30 cellular contexts compared by ENCODE assay signal in the genomic region with DNA sequence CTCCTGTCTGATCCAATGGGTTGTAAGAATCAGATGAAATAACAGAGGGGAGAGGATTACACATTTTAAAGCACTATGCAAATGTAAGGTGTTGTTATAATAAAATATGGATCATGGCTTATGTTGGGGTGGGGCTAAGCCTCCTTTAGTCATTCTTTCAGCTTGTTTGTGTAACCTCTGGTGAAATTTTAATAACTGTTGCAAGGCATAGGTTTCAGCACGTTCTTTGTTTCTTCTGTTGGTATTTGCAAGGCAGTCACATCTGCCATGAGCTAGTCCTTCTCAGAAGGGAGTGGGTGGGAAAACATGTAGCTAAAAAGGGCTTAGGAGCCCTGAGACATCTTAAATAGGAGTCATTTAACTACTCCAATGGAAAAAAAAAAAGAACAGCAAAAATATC.
DNase-seq lines count a peak whose midpoint lies in the region; ATAC-seq, FAIRE-seq and TF ChIP-seq lines count a peak whose summit lies in the region.
"Had no signal": no experiment of that assay in that cellular context is flagged by ENCODE, and none has a peak within 500 bp of the region (broad histone marks: within the 10 kb centered on the region; RNA-seq: fewer than 3 reads in every experiment).

No MANE protein-coding gene starts in this region.

- TF ChIP-seq EP300 in HepG2 (IDR thresholded peaks at IDR 0.05; ENCODE audit: low read depth in 2 of 2, low read length in 2 of 2) (no peak), HepG2 (CRISPR knock-in tag; IDR thresholded peaks at IDR 0.05; ENCODE audit: borderline replicate concordance) (no peak)

- WGBS in HepG2 (ENCODE audit: low lambda C conversion rate), result 22% methylated on average over 1 of the region's 1 CpG

- TF ChIP-seq CTCF in Caco-2 (IDR thresholded peaks at IDR 0.05; ENCODE audit: insufficient read depth in 1 of 2, low read depth in 1 of 2, low read length in 1 of 2, severe bottlenecking in 1 of 2, unreplicated experiment in 1 of 2) (no peak), fibroblast of lung (conservative IDR thresholded peaks at IDR 0.05 in 1 of 2, IDR thresholded peaks at IDR 0.05 in 1 of 2; ENCODE audit: low read depth in 1 of 2, low read length in 2 of 2) (no peak), neural crest cell (conservative IDR thresholded peaks at IDR 0.05) (no peak), vagina (IDR thresholded peaks at IDR 0.05) (no peak), HepG2 (CRISPR knock-in tag; IDR thresholded peaks at IDR 0.05) (no peak)

- TF ChIP-seq RAD21 in HepG2 (CRISPR knock-in tag; IDR thresholded peaks at IDR 0.05), result no peak

- H3K27ac ChIP-seq in fibroblast of lung (ENCODE audit: insufficient read depth, low read length), result no peak overlapping the region
- H3K27ac ChIP-seq in vagina, result no peak overlapping the region
- H3K27ac ChIP-seq in HepG2 (ENCODE audit: extremely low read length, insufficient read depth, low read length), result no peak overlapping the region
- H3K27ac ChIP-seq: heart left ventricle, lower lobe of right lung, neutrophil, tibial nerve had no signal

- no TSS peak for BruUV-seq in Caco-2 (replicated peaks; lab: Mats Ljungman, UMichigan)
- no TSS peak for BruUV-seq in HepG2 (replicated peaks; lab: Mats Ljungman, UMichigan)

- TF ChIP-seq POLR2A in vagina (IDR thresholded peaks at IDR 0.05), result no peak
- no peak for TF ChIP-seq POLR2A in HepG2 (IDR thresholded peaks at IDR 0.05; ENCODE audit: insufficient read depth in 1 of 2, low read depth in 2 of 2, low read length in 2 of 2)

- H3K9me3 ChIP-seq in Caco-2 (no peaks in the 10 kb centered on the region), adipocyte (ENCODE audit: control insufficient read depth, low read length) (no peaks in the 10 kb centered on the region), fibroblast of lung (ENCODE audit: control insufficient read depth, insufficient read depth, low read depth, low read length) (no peaks in the 10 kb centered on the region), vagina (no peaks in the 10 kb centered on the region), HepG2 (ENCODE audit: low read length) (no peaks in the 10 kb centered on the region)
- H3K9me3 ChIP-seq: A549, heart left ventricle, lower lobe of right lung, neutrophil, tibial nerve had no signal

- H3K4me3 Mint-ChIP-seq in Caco-2 (ENCODE audit: unreplicated experiment), result no peak overlapping the region
- no peak overlapping the region for H3K4me3 Mint-ChIP-seq in neural crest cell
- H3K4me3 Mint-ChIP-seq: activated naive CD8-positive, alpha-beta T cell; B cell had no signal

- H4K20me1 ChIP-seq in fibroblast of lung (ENCODE audit: control insufficient read depth, extremely low read depth, insufficient read depth, low read length) (no peaks in the 10 kb centered on the region), HepG2 (ENCODE audit: insufficient read depth, low read length) (no peaks in the 10 kb centered on the region)

- no peaks in the 10 kb centered on the region for H3K9me3 Mint-ChIP-seq in Caco-2 (ENCODE audit: unreplicated experiment)
- H3K9me3 Mint-ChIP-seq in neural crest cell, result peaks cover under 1% of the 10 kb centered on the region

- H3K9ac ChIP-seq in adipocyte (ENCODE audit: low read length), result no peak overlapping the region
- no peak overlapping the region for H3K9ac ChIP-seq in fibroblast of lung (ENCODE audit: insufficient read depth, low read length)
- H3K9ac ChIP-seq in HepG2 (ENCODE audit: insufficient read depth, low read depth, low read length), result no peak overlapping the region

- H3K27me3 ChIP-seq in Caco-2 (replicated peaks; ENCODE audit: control insufficient read depth, insufficient read depth, low read length) (no peaks in the 10 kb centered on the region), adipocyte (replicated peaks; ENCODE audit: control insufficient read depth, insufficient read depth, low read length) (no peaks in the 10 kb centered on the region), fibroblast of lung (ENCODE audit: control insufficient read depth, insufficient read depth, low read length) (no peaks in the 10 kb centered on the region), vagina (no peaks in the 10 kb centered on the region), HepG2 (ENCODE audit: control insufficient read depth in 1 of 2, insufficient read depth in 2 of 2, low read length in 2 of 2) (peaks cover 0 to 2% of the 10 kb centered on the region in 2 experiments; a peak in 1 of 5 replicates)
- H3K27me3 ChIP-seq: heart left ventricle, tibial nerve had no signal

- H3K4me3 ChIP-seq in Caco-2 (ENCODE audit: low read depth, low read length) (no peak overlapping the region), adipocyte (ENCODE audit: low read length) (no peak overlapping the region), fibroblast of lung (replicated peaks in 1 of 4; ENCODE audit: control extremely low read depth in 1 of 4, insufficient read depth in 1 of 4, low read depth in 3 of 4, low read length in 4 of 4) (no peak overlapping the region), vagina (no peak overlapping the region), HepG2 (replicated peaks in 1 of 3; ENCODE audit: insufficient read depth in 1 of 3, low read depth in 2 of 3, low read length in 3 of 3) (no peak overlapping the region)
- H3K4me3 ChIP-seq: A549, heart left ventricle, lower lobe of right lung, tibial nerve had no signal

- no peak for FAIRE-seq in HepG2 (lab: Jason Lieb, UNC)
- FAIRE-seq: A549, GM19239 had no signal

- H3K4me1 ChIP-seq in Caco-2 (peaks cover 59% of the 10 kb centered on the region), adipocyte (ENCODE audit: control insufficient read depth, insufficient read depth, low read length) (peaks cover 31% of the 10 kb centered on the region), fibroblast of lung (ENCODE audit: control insufficient read depth, extremely low read depth, insufficient read depth, low read length) (no peaks in the 10 kb centered on the region), vagina (no peaks in the 10 kb centered on the region), HepG2 (ENCODE audit: insufficient read depth, low read length) (peaks cover 34% of the 10 kb centered on the region)
- H3K4me1 ChIP-seq: heart left ventricle, lower lobe of right lung had no signal

- POLR2A ChIA-PET in Caco-2 (lab: Charles Lee) (no interaction called here), HepG2 (lab: Yijun Ruan, JAX) (no interaction called here)

- H3K36me3 Mint-ChIP-seq in Caco-2 (ENCODE audit: insufficient read depth, unreplicated experiment), result no peaks in the 10 kb centered on the region
- no peaks in the 10 kb centered on the region for H3K36me3 Mint-ChIP-seq in neural crest cell (ENCODE audit: low read depth)
- H3K36me3 Mint-ChIP-seq: activated naive CD8-positive, alpha-beta T cell had no signal

- ATAC-seq in HG03039 (IDR thresholded peaks at IDR 0.05; ENCODE audit: unreplicated experiment) (no peak), HepG2 (no peak)
- ATAC-seq: A549, lower lobe of right lung had no signal

- H3K27me3 Mint-ChIP-seq in Caco-2 (ENCODE audit: insufficient read depth, unreplicated experiment), result no peaks in the 10 kb centered on the region
- H3K27me3 Mint-ChIP-seq in neural crest cell (ENCODE audit: low read depth), result no peaks in the 10 kb centered on the region

- CTCF ChIA-PET in Caco-2 (lab: Charles Lee) (interaction anchor here (0.5 kb wide), 1 partner anchor 75 kb away, joined by 3 read pairs; a partner anchor contains a TSS), HepG2 (lab: Yijun Ruan, JAX; ENCODE audit: low intra/inter-chr PET ratio, low total read pairs) (no interaction called here)

- intact Hi-C loops in Caco-2 (cut with micrococcal nuclease; ENCODE audit: unreplicated experiment) (no loop called here), vagina (cut with DNase I) (no loop called here), HepG2 (cut with micrococcal nuclease; ENCODE audit: unreplicated experiment) (loop anchor here (5.0 kb wide), 1 partner anchor 60 kb away; no protein-coding TSS in a partner anchor)

- H3K4me2 ChIP-seq in fibroblast of lung (ENCODE audit: extremely low read depth, insufficient read depth, low read length) (no peak overlapping the region), HepG2 (ENCODE audit: low read depth, low read length) (no peak overlapping the region)
- H3K4me2 ChIP-seq: A549 had no signal

- H3K4me1 Mint-ChIP-seq in Caco-2 (ENCODE audit: low read depth, unreplicated experiment) (peaks cover 78% of the 10 kb centered on the region), neural crest cell (peaks cover 35% of the 10 kb centered on the region)
- H3K4me1 Mint-ChIP-seq: B cell had no signal

- in situ Hi-C loops in HepG2 (cut with HindIII; ENCODE audit: extremely low pct_ligation_motif_present, low pct_unique_long_range_greater_than_20kb), result no loop called here

- H2AFZ ChIP-seq in fibroblast of lung (ENCODE audit: low read length) (no peak overlapping the region), HepG2 (ENCODE audit: low read length) (no peak overlapping the region)

- H3K36me3 ChIP-seq in Caco-2 (ENCODE audit: control insufficient read depth, insufficient read depth, low read length) (no peaks in the 10 kb centered on the region), adipocyte (ENCODE audit: control insufficient read depth, insufficient read depth, low read length, severe bottlenecking) (no peaks in the 10 kb centered on the region), fibroblast of lung (ENCODE audit: control insufficient read depth, insufficient read depth, low read length) (no peaks in the 10 kb centered on the region), vagina (no peaks in the 10 kb centered on the region), HepG2 (replicated peaks in 1 of 2; ENCODE audit: control insufficient read depth in 1 of 2, insufficient read depth in 2 of 2, low read length in 2 of 2) (no peaks in the 10 kb centered on the region)
- H3K36me3 ChIP-seq: heart left ventricle, lower lobe of right lung, neutrophil, tibial nerve had no signal

- DNase-seq in Caco-2 (no peak), adipocyte (ENCODE audit: low read depth) (peak; percentile 60), fibroblast of lung (ENCODE audit: low read depth in 2 of 2) (peak; percentile 47 to 56), neural crest cell (ENCODE audit: low read depth, low spot score) (no peak), vagina (ENCODE audit: extremely low spot score in 2 of 2) (no peak), HepG2 (ENCODE audit: low spot score) (no peak)
- no peak for DNase-seq in stimulated activated CD8-positive, alpha-beta memory T cell treated with anti-CD3 and anti-CD28 coated beads, Interleukin-4, amount 100 ng/mL, for 48 hours
- DNase-seq: activated CD4-positive, alpha-beta T cell treated with anti-CD3 and anti-CD28 coated beads for 1 hour; activated effector memory CD4-positive, alpha-beta T cell treated with Interleukin-2 at 50 U/mL for 16 hours; aorta; central memory CD4-positive, alpha-beta T cell; dermis blood vessel endothelial cell; HCEC 1CT; heart left ventricle; KG1; kidney glomerular epithelial cell; lower lobe of right lung; MM.1S; NCI-H2081 treated with DMSO at 0.1 percent for 48 hours; NCI-H446; OCI-M1; Right ventricle myocardium superior had no signal

- peak overlapping the region; percentile 88 for H3K27ac Mint-ChIP-seq in Caco-2 (ENCODE audit: unreplicated experiment)
- peak overlapping the region; percentile 58 for H3K27ac Mint-ChIP-seq in neural crest cell (ENCODE audit: unreplicated experiment)
- H3K27ac Mint-ChIP-seq: activated naive CD8-positive, alpha-beta T cell; B cell; progenitor cell of endocrine pancreas had no signal

- H3K79me2 ChIP-seq in fibroblast of lung (ENCODE audit: control insufficient read depth, insufficient read depth, low read length) (no peaks in the 10 kb centered on the region), HepG2 (ENCODE audit: insufficient read depth, low read length) (no peaks in the 10 kb centered on the region)

Comparison
In these comparisons a context has a peak if more than half of its experiments do, and no peak if none do; other contexts are left out.
1. DNase-seq: peak in adipocyte (single experiment) and fibroblast of lung (2 of 2); none in Caco-2 (0 of 2), neural crest cell (single experiment), stimulated activated CD8-positive, alpha-beta memory T cell treated with anti-CD3 and anti-CD28 coated beads, Interleukin-4, amount 100 ng/mL, for 48 hours (single experiment), vagina (0 of 2) and HepG2 (single experiment).